Comparison of ENCODE assay signal across 1 cellular context in the genomic region with DNA sequence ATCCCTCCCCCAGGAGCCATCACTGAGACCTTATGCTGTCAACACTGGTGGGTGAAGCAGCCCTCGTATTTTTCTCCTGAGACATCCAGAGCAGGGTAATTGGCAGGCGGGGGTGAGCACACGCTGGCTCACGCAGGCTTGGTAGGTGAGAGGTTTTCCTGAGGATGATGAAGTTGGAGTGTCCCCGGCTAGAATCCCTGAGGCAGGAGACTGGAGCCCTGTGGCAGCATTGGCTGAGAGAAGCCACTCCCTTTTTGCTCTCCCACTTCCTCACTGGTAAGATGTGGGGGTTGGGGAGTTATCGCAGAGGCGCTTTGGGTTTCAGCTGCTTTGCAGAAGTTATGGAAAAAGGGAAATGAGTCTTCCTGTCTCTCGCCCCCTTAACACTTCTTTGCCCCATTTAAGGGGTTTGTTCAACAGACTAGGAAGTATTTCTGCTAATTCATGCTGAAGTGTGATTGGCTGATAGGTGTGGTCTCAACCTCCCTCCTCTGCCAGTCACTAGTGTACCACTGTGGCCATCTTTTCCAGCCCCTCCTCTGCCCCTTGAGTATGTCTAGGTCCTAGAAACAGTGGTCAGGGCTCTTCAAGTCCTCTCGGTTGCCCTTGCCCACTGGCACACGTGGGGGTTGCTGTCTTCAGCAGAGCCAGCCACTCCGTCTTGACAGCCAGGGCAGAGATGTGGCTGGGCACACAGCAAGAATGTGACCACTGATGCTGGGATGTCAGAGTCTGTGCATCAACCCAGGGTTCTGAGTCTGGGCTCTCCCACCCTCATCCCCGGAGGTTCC.
TF ChIP-seq lines count a peak whose summit lies in the region.

No MANE protein-coding gene starts in this region.

TF ChIP-seq in GM12878, 131 proteins besides CTCF, POLR2A, EP300 and RAD21 (continued from another document):
- TF ChIP-seq, protein P1, sequence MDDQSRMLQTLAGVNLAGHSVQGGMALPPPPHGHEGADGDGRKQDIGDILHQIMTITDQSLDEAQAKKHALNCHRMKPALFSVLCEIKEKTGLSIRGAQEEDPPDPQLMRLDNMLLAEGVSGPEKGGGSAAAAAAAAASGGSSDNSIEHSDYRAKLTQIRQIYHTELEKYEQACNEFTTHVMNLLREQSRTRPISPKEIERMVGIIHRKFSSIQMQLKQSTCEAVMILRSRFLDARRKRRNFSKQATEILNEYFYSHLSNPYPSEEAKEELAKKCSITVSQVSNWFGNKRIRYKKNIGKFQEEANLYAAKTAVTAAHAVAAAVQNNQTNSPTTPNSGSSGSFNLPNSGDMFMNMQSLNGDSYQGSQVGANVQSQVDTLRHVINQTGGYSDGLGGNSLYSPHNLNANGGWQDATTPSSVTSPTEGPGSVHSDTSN (IDR thresholded peaks at IDR 0.05; ENCODE audit: insufficient replicate concordance, low read depth, low read length), result peak; percentile 69
- TF ChIP-seq SREBF1 (IDR thresholded peaks at IDR 0.05; ENCODE audit: low read length), result no peak
- no peak; the same call in none of the 2 replicates for TF ChIP-seq NBN (IDR thresholded peaks at IDR 0.05)
